10 cellular contexts compared by ENCODE assay signal in genomic region chr11:73326929-73327811, GRCh38. TPM values are rescaled to one million over a fixed set of nuclear protein-coding genes. Genes with fewer than 3 reads are reported as not detected.
DNase-seq lines count a peak whose midpoint lies in the region; ATAC-seq and TF ChIP-seq lines count a peak whose summit lies in the region.
"Had no signal": no experiment of that assay in that cellular context is flagged by ENCODE, and none has a peak within 500 bp of the region (broad histone marks: within the 10 kb centered on the region; RNA-seq: fewer than 3 reads in every experiment).

No MANE protein-coding gene starts in this region.

- H3K4me1 ChIP-seq in skeletal muscle tissue (ENCODE audit: control insufficient read depth in 3 of 3, insufficient read depth in 3 of 3, low read length in 3 of 3) (peaks cover 35 to 64% (median 60%) of the 10 kb centered on the region in 3 donors), MM.1S (ENCODE audit: low read length) (peaks cover 8% of the 10 kb centered on the region; the same call in 1 of the 2 replicates)

- no peak overlapping the region for H3K4me3 ChIP-seq in fibroblast of villous mesenchyme (ENCODE audit: low read depth, low read length)
- H3K4me3 ChIP-seq in skeletal muscle tissue (ENCODE audit: low read length in 3 of 3) = no peak overlapping the region
- H3K4me3 ChIP-seq in MM.1S (ENCODE audit: low read length) = no peak overlapping the region

- H3K9me3 ChIP-seq in skeletal muscle tissue (ENCODE audit: control insufficient read depth in 3 of 3, low read length in 3 of 3) (no peaks in the 10 kb centered on the region), MM.1S (replicated peaks; ENCODE audit: insufficient read depth, low read length) (no peaks in the 10 kb centered on the region)

- H3K27me3 ChIP-seq in skeletal muscle tissue (ENCODE audit: control insufficient read depth in 3 of 3, insufficient read depth in 3 of 3, low read length in 3 of 3) = no peaks in the 10 kb centered on the region
- H3K27me3 ChIP-seq in MM.1S (replicated peaks; ENCODE audit: insufficient read depth, low read length) = no peaks in the 10 kb centered on the region

- H3K9me2 ChIP-seq in MM.1S (replicated peaks; ENCODE audit: insufficient read depth, low read length) = no peaks in the 10 kb centered on the region

- H3K9ac ChIP-seq in skeletal muscle tissue (ENCODE audit: low read depth in 1 of 3, low read length in 3 of 3) (no peak overlapping the region), MM.1S (ENCODE audit: low read length) (no peak overlapping the region)

- no peaks in the 10 kb centered on the region for H3F3A ChIP-seq in MM.1S (ENCODE audit: insufficient read depth, low read length)

- H3K27ac ChIP-seq in skeletal muscle tissue (ENCODE audit: low read depth, low read length) (peak overlapping the region; percentile 7), MM.1S (ENCODE audit: low read length) (no peak overlapping the region)

- no peaks in the 10 kb centered on the region for H4K20me1 ChIP-seq in MM.1S (ENCODE audit: insufficient read depth, low read length)

- intact Hi-C loops in head of caudate nucleus (cut with DNase I) = no loop called here

- ATAC-seq in GM18520 (IDR thresholded peaks at IDR 0.05; ENCODE audit: unreplicated experiment) (peak; percentile 40), HG02884 (IDR thresholded peaks at IDR 0.05; ENCODE audit: unreplicated experiment) (no peak)

- no peak overlapping the region for H3K4me2 ChIP-seq in MM.1S (ENCODE audit: low read depth, low read length)

- no peaks in the 10 kb centered on the region for H3K36me3 ChIP-seq in skeletal muscle tissue (ENCODE audit: control insufficient read depth in 3 of 3, insufficient read depth in 3 of 3, low read length in 3 of 3)
- H3K36me3 ChIP-seq in MM.1S (replicated peaks; ENCODE audit: insufficient read depth, low read length) = no peaks in the 10 kb centered on the region

- H3K79me2 ChIP-seq in MM.1S (ENCODE audit: low read length) = no peaks in the 10 kb centered on the region

- peak; percentile 34 for DNase-seq in NCI-H69 (lab: John Stamatoyannopoulos, UW)
- peak; percentile 69 for DNase-seq in fibroblast of villous mesenchyme (ENCODE audit: low read depth)
- DNase-seq in head of caudate nucleus = no peak
- DNase-seq in MM.1S = no peak
- no peak for DNase-seq in NCI-H1694 treated with DMSO at 0.1 percent for 48 hours (lab: John Stamatoyannopoulos, UW)
- DNase-seq: NCI-H146 had no signal

- TF ChIP-seq CTCF in fibroblast of villous mesenchyme (IDR thresholded peaks at IDR 0.05; ENCODE audit: insufficient read depth, low read depth, low read length) (no peak), MM.1S (IDR thresholded peaks at IDR 0.05; ENCODE audit: low read length) (no peak)

- no peak overlapping the region for H2AFZ ChIP-seq in MM.1S (ENCODE audit: low read length)

RNA-seq across cellular contexts. Expression of gene ARHGEF17, which starts 19.1 kb away (rescaled TPM):
- total RNA-seq in fibroblast of villous mesenchyme = 71.2 and 78.3 TPM in 2 replicates
- total RNA-seq in skeletal muscle tissue = 19.3 TPM
- total RNA-seq: T-helper 1 cell treated with Interleukin-12 subunit alpha and Interleukin-12 subunit beta and Interleukin-4 antibody, amounts not matched to agents 30 ng/mL and 1 ng/mL, for 36 hours had no signal

RNA-seq across cellular contexts. Expression of gene RELT, which starts 49.0 kb away (rescaled TPM):
- total RNA-seq in fibroblast of villous mesenchyme (3.5 and 4.2 TPM in 2 replicates), skeletal muscle tissue (1.6 TPM)

RNA-seq across cellular contexts. Expression of gene P2RY6, which starts 55.0 kb away (rescaled TPM):
- total RNA-seq in fibroblast of villous mesenchyme = 0.32 TPM in 1 of 2 replicates, not detected in the other
- 2.1 TPM for total RNA-seq in skeletal muscle tissue
- total RNA-seq: T-helper 1 cell treated with Interleukin-12 subunit alpha and Interleukin-12 subunit beta and Interleukin-4 antibody, amounts not matched to agents 30 ng/mL and 1 ng/mL, for 36 hours had no signal

Comparison
In these comparisons a context has a peak if more than half of its experiments do, and no peak if none do; other contexts are left out.
1. DNase-seq: peak in NCI-H69 (single experiment) and fibroblast of villous mesenchyme (single experiment); none in head of caudate nucleus (0 of 42), MM.1S (single experiment) and NCI-H1694 treated with DMSO at 0.1 percent for 48 hours (single experiment).